ENCODE assay signal across 8 cellular contexts in the genomic region with DNA sequence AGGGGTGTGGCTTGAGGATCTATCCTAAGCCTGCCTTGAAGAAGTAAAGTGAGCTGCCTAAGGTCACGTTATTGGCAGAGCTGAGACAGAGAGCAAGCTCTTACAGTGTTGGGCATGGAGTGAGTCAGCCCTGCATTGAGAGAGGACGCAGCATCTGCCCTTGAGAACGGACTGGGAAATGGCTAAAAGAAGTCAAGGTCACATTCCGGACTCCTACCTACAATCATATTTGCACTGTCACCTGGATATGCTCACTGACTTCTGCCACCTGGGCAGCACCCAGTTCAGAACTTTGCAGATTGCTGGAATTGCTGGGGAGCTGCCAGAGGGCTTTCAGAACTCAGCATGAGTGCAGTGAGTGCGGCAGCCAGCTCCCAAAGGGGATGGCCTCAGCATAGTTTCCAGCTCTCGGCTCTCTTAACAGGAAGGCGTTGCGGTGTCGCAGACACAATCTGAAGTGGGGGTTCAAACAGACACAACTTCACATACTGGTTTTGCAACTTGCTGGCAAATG.
DNase-seq lines count a peak whose midpoint lies in the region; ATAC-seq and TF ChIP-seq lines count a peak whose summit lies in the region.

No MANE protein-coding gene starts in this region.

- H3K9me2 ChIP-seq in MM.1S (replicated peaks; ENCODE audit: insufficient read depth, low read length), result no peaks in the 10 kb centered on the region

- peak overlapping the region; percentile 64 for H3K9ac ChIP-seq in skeletal muscle satellite cell (ENCODE audit: low read depth, low read length)
- no peak overlapping the region for H3K9ac ChIP-seq in MM.1S (ENCODE audit: low read length)

- H3K4me1 ChIP-seq in right atrium auricular region, result peaks cover 0 to 32% of the 10 kb centered on the region in 2 donors
- peaks cover 33% of the 10 kb centered on the region for H3K4me1 ChIP-seq in skeletal muscle satellite cell (ENCODE audit: control insufficient read depth, insufficient read depth, low read length)
- no peaks in the 10 kb centered on the region for H3K4me1 ChIP-seq in MM.1S (ENCODE audit: low read length)

- no peaks in the 10 kb centered on the region for H3K79me2 ChIP-seq in MM.1S (ENCODE audit: low read length)

- no peaks in the 10 kb centered on the region for H4K20me1 ChIP-seq in MM.1S (ENCODE audit: insufficient read depth, low read length)

- H3K4me3 ChIP-seq in right atrium auricular region (peak overlapping the region in 1 of 2 donors; percentile 12), skeletal muscle satellite cell (ENCODE audit: low read length) (peak overlapping the region; percentile 57), MM.1S (ENCODE audit: low read length) (no peak overlapping the region)

- peak overlapping the region; percentile 69 to 77 for H3K27ac ChIP-seq in right atrium auricular region
- no peak overlapping the region for H3K27ac ChIP-seq in MM.1S (ENCODE audit: low read length)

- H3K27me3 ChIP-seq in right atrium auricular region (no peaks in the 10 kb centered on the region), skeletal muscle satellite cell (ENCODE audit: control insufficient read depth, insufficient read depth, low read length) (no peaks in the 10 kb centered on the region), MM.1S (replicated peaks; ENCODE audit: insufficient read depth, low read length) (no peaks in the 10 kb centered on the region)

- H3K4me2 ChIP-seq in skeletal muscle satellite cell (ENCODE audit: low read length), result peak overlapping the region; percentile 82
- H3K4me2 ChIP-seq in MM.1S (ENCODE audit: low read depth, low read length), result no peak overlapping the region

- no peak overlapping the region for H2AFZ ChIP-seq in MM.1S (ENCODE audit: low read length)

- no peaks in the 10 kb centered on the region for H3K9me3 ChIP-seq in right atrium auricular region
- no peaks in the 10 kb centered on the region for H3K9me3 ChIP-seq in skeletal muscle satellite cell (replicated peaks; ENCODE audit: low read length)
- H3K9me3 ChIP-seq in MM.1S (replicated peaks; ENCODE audit: insufficient read depth, low read length), result no peaks in the 10 kb centered on the region

- H3K36me3 ChIP-seq in right atrium auricular region, result no peaks in the 10 kb centered on the region
- no peaks in the 10 kb centered on the region for H3K36me3 ChIP-seq in skeletal muscle satellite cell (ENCODE audit: insufficient read depth, low read length)
- H3K36me3 ChIP-seq in MM.1S (replicated peaks; ENCODE audit: insufficient read depth, low read length), result no peaks in the 10 kb centered on the region

- TF ChIP-seq CTCF in right atrium auricular region (IDR thresholded peaks at IDR 0.05) (no peak), MM.1S (IDR thresholded peaks at IDR 0.05; ENCODE audit: low read length) (no peak)

- DNase-seq in NCI-H2227 (lab: John Stamatoyannopoulos, UW; ENCODE audit: unreplicated experiment) (peak; percentile 1), NCI-H2227 treated with DMSO at 0.1 percent for 48 hours (lab: John Stamatoyannopoulos, UW) (no peak), amniotic epithelial cell (ENCODE audit: low read depth) (peak; percentile 82), right atrium auricular region (ENCODE audit: low spot score) (peak; percentile 86), MM.1S (no peak)

- ATAC-seq in HG03342 (IDR thresholded peaks at IDR 0.05; ENCODE audit: unreplicated experiment), result no peak
- ATAC-seq in GM21360 (IDR thresholded peaks at IDR 0.05; ENCODE audit: unreplicated experiment), result no peak

- no peaks in the 10 kb centered on the region for H3F3A ChIP-seq in MM.1S (ENCODE audit: insufficient read depth, low read length)

Comparison
In these comparisons a context has a peak if more than half of its experiments do, and no peak if none do; other contexts are left out.
1. DNase-seq: peak in NCI-H2227 (single experiment), amniotic epithelial cell (single experiment) and right atrium auricular region (single experiment); none in NCI-H2227 treated with DMSO at 0.1 percent for 48 hours (single experiment) and MM.1S (single experiment).